Comparison of ENCODE assay signal across 22 cellular contexts in the genomic region with DNA sequence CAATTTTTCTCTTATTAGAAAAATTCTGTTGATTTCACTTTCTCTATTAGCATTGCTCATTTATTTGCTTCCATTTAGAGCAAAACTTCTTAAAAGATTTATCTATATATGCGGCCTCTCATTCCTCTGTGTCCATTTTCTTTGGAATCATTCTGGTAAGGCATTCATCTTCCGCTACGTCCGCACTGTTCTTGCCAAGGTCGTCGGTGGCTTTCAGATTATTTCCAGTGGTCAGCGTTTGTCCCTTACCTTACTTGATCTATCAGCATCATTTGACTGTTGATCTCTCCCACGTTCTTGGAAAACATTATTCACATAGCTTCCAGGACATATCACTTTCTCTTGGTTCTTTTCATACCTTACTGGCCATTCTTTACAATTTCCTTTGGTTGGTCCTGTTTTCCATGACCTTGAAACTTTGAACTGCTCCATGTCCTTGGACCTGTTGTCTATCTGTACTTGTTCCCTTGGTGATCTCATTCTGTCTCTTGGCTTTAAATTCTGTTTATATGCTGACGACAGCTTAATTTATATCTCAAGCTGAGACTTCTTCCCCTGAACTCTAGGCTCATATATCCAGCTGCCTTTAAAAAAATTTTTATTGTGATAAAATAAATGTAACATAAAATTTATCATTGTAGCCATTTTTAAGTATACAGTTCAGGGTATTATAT. TPM values are rescaled to one million over a fixed set of nuclear protein-coding genes. Genes with fewer than 3 reads are reported as not detected.
DNase-seq lines count a peak whose midpoint lies in the region; ATAC-seq and TF ChIP-seq lines count a peak whose summit lies in the region.
"Had no signal": no experiment of that assay in that cellular context is flagged by ENCODE, and none has a peak within 500 bp of the region (broad histone marks: within the 10 kb centered on the region; RNA-seq: fewer than 3 reads in every experiment).

No MANE protein-coding gene starts in this region.

- peaks cover 12% of the 10 kb centered on the region for H3K9me3 Mint-ChIP-seq in nephron progenitor cell

- H3K36me3 Mint-ChIP-seq in T-helper 17 cell (ENCODE audit: low read depth) (no peaks in the 10 kb centered on the region), nephron progenitor cell (ENCODE audit: low read depth) (peaks cover 12% of the 10 kb centered on the region)

- H3K36me3 ChIP-seq in HEK293 (ENCODE audit: control insufficient read depth in 2 of 2, insufficient read depth in 1 of 2, low read length in 2 of 2): no peaks in the 10 kb centered on the region

- intact Hi-C loops in left colon (cut with DNase I, micrococcal nuclease): no loop called here

- DNase-seq in T-helper 17 cell (no peak), left colon (no peak), nephron progenitor cell (no peak), G401 (ENCODE audit: low spot score) (no peak), cerebellum (ENCODE audit: low spot score) (no peak)
- DNase-seq: C1 segment of cervical spinal cord; CD4-positive, alpha-beta memory T cell; COR-L47; DMS53; HCEC 1CT; KG1; MM.1S; NCI-H1694 treated with DMSO at 0.1 percent for 48 hours; NCI-H2081; NCI-H226; NCI-H510A; NCI-H69; RPMI8226; SHP77 treated with DMSO at 0.1 percent for 48 hours had no signal

- H3K27me3 Mint-ChIP-seq in T-helper 17 cell (no peaks in the 10 kb centered on the region), nephron progenitor cell (ENCODE audit: low read depth, poor library complexity) (no peaks in the 10 kb centered on the region)
- H3K27me3 Mint-ChIP-seq: CD4-positive, alpha-beta memory T cell had no signal

- no peaks in the 10 kb centered on the region for H3K4me1 ChIP-seq in HEK293 (ENCODE audit: control insufficient read depth, insufficient read depth, low read length)

- in situ Hi-C loops in G401 (cut with HindIII; ENCODE audit: low sequenced_read_pairs): no loop called here

- H3K27ac ChIP-seq in HEK293 (ENCODE audit: extremely low read depth, low read depth, low read length): no peak overlapping the region

- H3K4me3 Mint-ChIP-seq in T-helper 17 cell: no peak overlapping the region
- H3K4me3 Mint-ChIP-seq in nephron progenitor cell: no peak overlapping the region
- H3K4me3 Mint-ChIP-seq: CD4-positive, alpha-beta memory T cell had no signal

- POLR2A ChIA-PET in HEK293 (lab: Yijun Ruan, JAX): no interaction called here

- ATAC-seq in T-helper 17 cell (no peak), left colon (peak; percentile 58), HG03039 (IDR thresholded peaks at IDR 0.05; ENCODE audit: unreplicated experiment) (no peak), HG02571 (IDR thresholded peaks at IDR 0.05; ENCODE audit: unreplicated experiment) (no peak)

- H3K27ac Mint-ChIP-seq in T-helper 17 cell (peak overlapping the region; percentile 8), nephron progenitor cell (peak overlapping the region; percentile 40)

- no peak overlapping the region for H3K4me3 ChIP-seq in HEK293 (ENCODE audit: low read depth, low read length)

- TF ChIP-seq CTCF in HEK293 (tag by site-specific recombination; IDR thresholded peaks at IDR 0.05) (no peak), nephron progenitor cell (IDR thresholded peaks at IDR 0.05) (no peak)

- H3K9me3 ChIP-seq in HEK293 (ENCODE audit: control insufficient read depth, insufficient read depth, low read depth, low read length): no peaks in the 10 kb centered on the region
- H3K9me3 ChIP-seq in T-helper 17 cell (ENCODE audit: control insufficient read depth, low read length, poor library complexity, severe bottlenecking): no peaks in the 10 kb centered on the region

- peaks cover 41% of the 10 kb centered on the region for H3K4me1 Mint-ChIP-seq in T-helper 17 cell
- H3K4me1 Mint-ChIP-seq in nephron progenitor cell: peaks cover 27% of the 10 kb centered on the region

- CTCF ChIA-PET in HEK293 (lab: Yijun Ruan, JAX): no interaction called here

TF ChIP-seq in HEK293, 187 proteins besides CTCF, POLR2A, EP300 and RAD21:
- TF ChIP-seq SCRT1 (tag by site-specific recombination; IDR thresholded peaks at IDR 0.05; ENCODE audit: borderline replicate concordance) (peak; percentile 69; the same call in 1 of the 2 replicates), ZNF677 (tag by site-specific recombination; IDR thresholded peaks at IDR 0.05) (0 out of 2 replicates have a peak, but pooled peaks have one; percentile 32), SCRT2 (tag by site-specific recombination; IDR thresholded peaks at IDR 0.05) (peak; percentile 49; the same call in 1 of the 2 replicates), ZBTB21 (tag by site-specific recombination; IDR thresholded peaks at IDR 0.05) (no peak), ZNF792 (tag by site-specific recombination; IDR thresholded peaks at IDR 0.05) (no peak)
- TF ChIP-seq, protein P1, sequence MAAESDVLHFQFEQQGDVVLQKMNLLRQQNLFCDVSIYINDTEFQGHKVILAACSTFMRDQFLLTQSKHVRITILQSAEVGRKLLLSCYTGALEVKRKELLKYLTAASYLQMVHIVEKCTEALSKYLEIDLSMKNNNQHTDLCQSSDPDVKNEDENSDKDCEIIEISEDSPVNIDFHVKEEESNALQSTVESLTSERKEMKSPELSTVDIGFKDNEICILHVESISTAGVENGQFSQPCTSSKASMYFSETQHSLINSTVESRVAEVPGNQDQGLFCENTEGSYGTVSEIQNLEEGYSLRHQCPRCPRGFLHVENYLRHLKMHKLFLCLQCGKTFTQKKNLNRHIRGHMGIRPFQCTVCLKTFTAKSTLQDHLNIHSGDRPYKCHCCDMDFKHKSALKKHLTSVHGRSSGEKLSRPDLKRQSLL (tag by site-specific recombination; IDR thresholded peaks at IDR 0.05): no peak
TF ChIP-seq in HEK293: peak in this region for 3.

RNA-seq across cellular contexts. Expression of a gene that starts 54.5 kb away (rescaled TPM):
- 10 to 100 TPM; 59.0 to 71.4 TPM for total RNA-seq in T-helper 17 cell
- 100 to 1,000 TPM in 1 of 2 donors, 10 to 100 TPM in 1; 75.7 to 114 TPM for total RNA-seq in left colon
- total RNA-seq in G401 (2014; rRNA removed; shearing (Covaris generic)): 54.7 and 78.9 TPM in 2 replicates
- 70.3 TPM for total RNA-seq in cerebellum
